In genomic region chr5:112210430-112211005, GRCh38 we compare ENCODE assay signal across 1 cellular context.
TF ChIP-seq lines count a peak whose summit lies in the region.

No MANE protein-coding gene starts in this region.

TF ChIP-seq in HCT116, 20 proteins besides CTCF, POLR2A, EP300 and RAD21 (continued from another document):
- no peak for TF ChIP-seq REST (IDR thresholded peaks at IDR 0.05; ENCODE audit: low read depth)
- TF ChIP-seq SRF (IDR thresholded peaks at IDR 0.05; ENCODE audit: low read depth), result no peak
- TF ChIP-seq MAX (IDR thresholded peaks at IDR 0.05), result no peak
- TF ChIP-seq SP1 (IDR thresholded peaks at IDR 0.05; ENCODE audit: low read depth), result no peak
- TF ChIP-seq ZNF274 (IDR thresholded peaks at IDR 0.05; ENCODE audit: low read depth, low read length), result no peak
- TF ChIP-seq SIN3A (IDR thresholded peaks at IDR 0.05; ENCODE audit: low read depth), result no peak
- TF ChIP-seq YY1 (IDR thresholded peaks at IDR 0.05; ENCODE audit: extremely low read depth, insufficient replicate concordance, low read depth, low read length), result no peak
- no peak for TF ChIP-seq JUND (IDR thresholded peaks at IDR 0.05)
- TF ChIP-seq CEBPB (IDR thresholded peaks at IDR 0.05; ENCODE audit: low read depth), result no peak
- TF ChIP-seq ZBTB33 (IDR thresholded peaks at IDR 0.05; ENCODE audit: extremely low read depth, insufficient replicate concordance, low read length), result no peak
- TF ChIP-seq EGR1 (IDR thresholded peaks at IDR 0.05; ENCODE audit: low read depth), result no peak
- no peak for TF ChIP-seq FOSL1 (IDR thresholded peaks at IDR 0.05; ENCODE audit: low read depth)
- TF ChIP-seq POLR2AphosphoS5 (IDR thresholded peaks at IDR 0.05; ENCODE audit: low read depth, low read length), result no peak
- TF ChIP-seq EZH2 (IDR thresholded peaks at IDR 0.05), result no peak
- no peak for TF ChIP-seq ATF3 (IDR thresholded peaks at IDR 0.05)
- TF ChIP-seq ZFX (IDR thresholded peaks at IDR 0.05), result no peak
- no peak for TF ChIP-seq EZH2phosphoT487 (IDR thresholded peaks at IDR 0.05; ENCODE audit: borderline replicate concordance)
